1 cellular context compared by ENCODE assay signal in the genomic region with DNA sequence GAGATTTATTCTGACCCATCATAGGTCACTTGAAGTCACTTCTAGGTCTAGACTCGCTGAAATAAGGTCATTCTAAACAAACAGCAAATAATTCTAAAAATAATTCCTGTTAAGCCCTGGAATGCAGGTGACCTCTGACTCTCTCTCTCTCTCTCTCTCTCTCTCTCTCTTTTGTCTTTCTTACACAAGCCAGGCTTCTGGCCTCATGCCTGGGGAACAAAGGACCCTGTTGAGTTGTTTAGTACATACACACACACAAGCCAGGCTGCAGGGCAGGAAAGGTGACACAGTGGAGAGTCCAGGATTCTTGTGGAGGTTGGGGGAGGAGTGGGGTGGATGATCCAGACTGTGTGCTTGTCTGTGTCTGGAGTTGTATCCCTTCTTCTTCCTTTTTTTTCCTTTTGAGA.
TF ChIP-seq lines count a peak whose summit lies in the region.

No MANE protein-coding gene starts in this region.

TF ChIP-seq in HepG2, 621 proteins besides CTCF, POLR2A, EP300 and RAD21 (continued from another document and continues in another):
- TF ChIP-seq, protein P1, sequence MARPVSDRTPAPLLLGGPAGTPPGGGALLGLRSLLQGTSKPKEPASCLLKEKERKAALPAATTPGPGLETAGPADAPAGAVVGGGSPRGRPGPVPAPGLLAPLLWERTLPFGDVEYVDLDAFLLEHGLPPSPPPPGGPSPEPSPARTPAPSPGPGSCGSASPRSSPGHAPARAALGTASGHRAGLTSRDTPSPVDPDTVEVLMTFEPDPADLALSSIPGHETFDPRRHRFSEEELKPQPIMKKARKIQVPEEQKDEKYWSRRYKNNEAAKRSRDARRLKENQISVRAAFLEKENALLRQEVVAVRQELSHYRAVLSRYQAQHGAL (CRISPR knock-in tag; IDR thresholded peaks at IDR 0.05; ENCODE audit: not compliant biosample characterization): no peak
- no peak for TF ChIP-seq REL (CRISPR knock-in tag; conservative IDR thresholded peaks at IDR 0.05)
- no peak for TF ChIP-seq SRSF4 (IDR thresholded peaks at IDR 0.05; ENCODE audit: low read depth, low read length, poor library complexity, severe bottlenecking)
- no peak for TF ChIP-seq U2AF1 (optimal IDR thresholded peaks at IDR 0.05; ENCODE audit: low read depth, low read length)
- peak; percentile 20 for TF ChIP-seq ZNF781 (CRISPR knock-in tag; IDR thresholded peaks at IDR 0.05; ENCODE audit: borderline replicate concordance, not compliant biosample characterization)
- TF ChIP-seq, protein P2, sequence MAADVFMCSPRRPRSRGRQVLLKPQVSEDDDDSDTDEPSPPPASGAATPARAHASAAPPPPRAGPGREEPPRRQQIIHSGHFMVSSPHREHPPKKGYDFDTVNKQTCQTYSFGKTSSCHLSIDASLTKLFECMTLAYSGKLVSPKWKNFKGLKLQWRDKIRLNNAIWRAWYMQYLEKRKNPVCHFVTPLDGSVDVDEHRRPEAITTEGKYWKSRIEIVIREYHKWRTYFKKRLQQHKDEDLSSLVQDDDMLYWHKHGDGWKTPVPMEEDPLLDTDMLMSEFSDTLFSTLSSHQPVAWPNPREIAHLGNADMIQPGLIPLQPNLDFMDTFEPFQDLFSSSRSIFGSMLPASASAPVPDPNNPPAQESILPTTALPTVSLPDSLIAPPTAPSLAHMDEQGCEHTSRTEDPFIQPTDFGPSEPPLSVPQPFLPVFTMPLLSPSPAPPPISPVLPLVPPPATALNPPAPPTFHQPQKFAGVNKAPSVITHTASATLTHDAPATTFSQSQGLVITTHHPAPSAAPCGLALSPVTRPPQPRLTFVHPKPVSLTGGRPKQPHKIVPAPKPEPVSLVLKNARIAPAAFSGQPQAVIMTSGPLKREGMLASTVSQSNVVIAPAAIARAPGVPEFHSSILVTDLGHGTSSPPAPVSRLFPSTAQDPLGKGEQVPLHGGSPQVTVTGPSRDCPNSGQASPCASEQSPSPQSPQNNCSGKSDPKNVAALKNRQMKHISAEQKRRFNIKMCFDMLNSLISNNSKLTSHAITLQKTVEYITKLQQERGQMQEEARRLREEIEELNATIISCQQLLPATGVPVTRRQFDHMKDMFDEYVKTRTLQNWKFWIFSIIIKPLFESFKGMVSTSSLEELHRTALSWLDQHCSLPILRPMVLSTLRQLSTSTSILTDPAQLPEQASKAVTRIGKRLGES (CRISPR knock-in tag; IDR thresholded peaks at IDR 0.05; ENCODE audit: borderline replicate concordance): no peak
- peak; percentile 86; the same call in 1 of the 2 replicates for TF ChIP-seq ZBTB7B (CRISPR knock-in tag; IDR thresholded peaks at IDR 0.05)
- TF ChIP-seq MIER2 (CRISPR knock-in tag; IDR thresholded peaks at IDR 0.05): no peak
- no peak for TF ChIP-seq FLYWCH1 (CRISPR knock-in tag; IDR thresholded peaks at IDR 0.05)
- no peak for TF ChIP-seq GABPB1 (CRISPR knock-in tag; IDR thresholded peaks at IDR 0.05)
- no peak for TF ChIP-seq STAG1 (CRISPR knock-in tag; IDR thresholded peaks at IDR 0.05)
- TF ChIP-seq CAMTA2 (CRISPR knock-in tag; IDR thresholded peaks at IDR 0.05; ENCODE audit: borderline replicate concordance): no peak
- TF ChIP-seq CHCHD3 (CRISPR knock-in tag; IDR thresholded peaks at IDR 0.05): no peak
- TF ChIP-seq REXO4 (CRISPR knock-in tag; IDR thresholded peaks at IDR 0.05; ENCODE audit: borderline replicate concordance): no peak
- no peak for TF ChIP-seq ZNF768 (CRISPR knock-in tag; IDR thresholded peaks at IDR 0.05)
- no peak for TF ChIP-seq ARNT2 (CRISPR knock-in tag; IDR thresholded peaks at IDR 0.05; ENCODE audit: low read depth)
- peak; percentile 62; the same call in 1 of the 2 replicates for TF ChIP-seq ZNF33B (CRISPR knock-in tag; IDR thresholded peaks at IDR 0.05)
- peak; percentile 48; the same call in 1 of the 2 replicates for TF ChIP-seq ZFX (CRISPR knock-in tag; IDR thresholded peaks at IDR 0.05; ENCODE audit: low read depth)
- TF ChIP-seq ZBTB42 (CRISPR knock-in tag; IDR thresholded peaks at IDR 0.05): no peak
- TF ChIP-seq, protein P3, sequence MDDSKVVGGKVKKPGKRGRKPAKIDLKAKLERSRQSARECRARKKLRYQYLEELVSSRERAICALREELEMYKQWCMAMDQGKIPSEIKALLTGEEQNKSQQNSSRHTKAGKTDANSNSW (CRISPR knock-in tag; IDR thresholded peaks at IDR 0.05; ENCODE audit: borderline replicate concordance): no peak
- no peak for TF ChIP-seq NPAS2 (CRISPR knock-in tag; IDR thresholded peaks at IDR 0.05; ENCODE audit: borderline replicate concordance)
- TF ChIP-seq, protein P4, sequence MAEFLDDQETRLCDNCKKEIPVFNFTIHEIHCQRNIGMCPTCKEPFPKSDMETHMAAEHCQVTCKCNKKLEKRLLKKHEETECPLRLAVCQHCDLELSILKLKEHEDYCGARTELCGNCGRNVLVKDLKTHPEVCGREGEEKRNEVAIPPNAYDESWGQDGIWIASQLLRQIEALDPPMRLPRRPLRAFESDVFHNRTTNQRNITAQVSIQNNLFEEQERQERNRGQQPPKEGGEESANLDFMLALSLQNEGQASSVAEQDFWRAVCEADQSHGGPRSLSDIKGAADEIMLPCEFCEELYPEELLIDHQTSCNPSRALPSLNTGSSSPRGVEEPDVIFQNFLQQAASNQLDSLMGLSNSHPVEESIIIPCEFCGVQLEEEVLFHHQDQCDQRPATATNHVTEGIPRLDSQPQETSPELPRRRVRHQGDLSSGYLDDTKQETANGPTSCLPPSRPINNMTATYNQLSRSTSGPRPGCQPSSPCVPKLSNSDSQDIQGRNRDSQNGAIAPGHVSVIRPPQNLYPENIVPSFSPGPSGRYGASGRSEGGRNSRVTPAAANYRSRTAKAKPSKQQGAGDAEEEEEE (CRISPR knock-in tag; IDR thresholded peaks at IDR 0.05; ENCODE audit: borderline replicate concordance): no peak
- no peak for TF ChIP-seq SNRNP70 (IDR thresholded peaks at IDR 0.05; ENCODE audit: low read depth, low read length)
- no peak for TF ChIP-seq ZNF3 (CRISPR knock-in tag; IDR thresholded peaks at IDR 0.05)
- TF ChIP-seq, protein P5, sequence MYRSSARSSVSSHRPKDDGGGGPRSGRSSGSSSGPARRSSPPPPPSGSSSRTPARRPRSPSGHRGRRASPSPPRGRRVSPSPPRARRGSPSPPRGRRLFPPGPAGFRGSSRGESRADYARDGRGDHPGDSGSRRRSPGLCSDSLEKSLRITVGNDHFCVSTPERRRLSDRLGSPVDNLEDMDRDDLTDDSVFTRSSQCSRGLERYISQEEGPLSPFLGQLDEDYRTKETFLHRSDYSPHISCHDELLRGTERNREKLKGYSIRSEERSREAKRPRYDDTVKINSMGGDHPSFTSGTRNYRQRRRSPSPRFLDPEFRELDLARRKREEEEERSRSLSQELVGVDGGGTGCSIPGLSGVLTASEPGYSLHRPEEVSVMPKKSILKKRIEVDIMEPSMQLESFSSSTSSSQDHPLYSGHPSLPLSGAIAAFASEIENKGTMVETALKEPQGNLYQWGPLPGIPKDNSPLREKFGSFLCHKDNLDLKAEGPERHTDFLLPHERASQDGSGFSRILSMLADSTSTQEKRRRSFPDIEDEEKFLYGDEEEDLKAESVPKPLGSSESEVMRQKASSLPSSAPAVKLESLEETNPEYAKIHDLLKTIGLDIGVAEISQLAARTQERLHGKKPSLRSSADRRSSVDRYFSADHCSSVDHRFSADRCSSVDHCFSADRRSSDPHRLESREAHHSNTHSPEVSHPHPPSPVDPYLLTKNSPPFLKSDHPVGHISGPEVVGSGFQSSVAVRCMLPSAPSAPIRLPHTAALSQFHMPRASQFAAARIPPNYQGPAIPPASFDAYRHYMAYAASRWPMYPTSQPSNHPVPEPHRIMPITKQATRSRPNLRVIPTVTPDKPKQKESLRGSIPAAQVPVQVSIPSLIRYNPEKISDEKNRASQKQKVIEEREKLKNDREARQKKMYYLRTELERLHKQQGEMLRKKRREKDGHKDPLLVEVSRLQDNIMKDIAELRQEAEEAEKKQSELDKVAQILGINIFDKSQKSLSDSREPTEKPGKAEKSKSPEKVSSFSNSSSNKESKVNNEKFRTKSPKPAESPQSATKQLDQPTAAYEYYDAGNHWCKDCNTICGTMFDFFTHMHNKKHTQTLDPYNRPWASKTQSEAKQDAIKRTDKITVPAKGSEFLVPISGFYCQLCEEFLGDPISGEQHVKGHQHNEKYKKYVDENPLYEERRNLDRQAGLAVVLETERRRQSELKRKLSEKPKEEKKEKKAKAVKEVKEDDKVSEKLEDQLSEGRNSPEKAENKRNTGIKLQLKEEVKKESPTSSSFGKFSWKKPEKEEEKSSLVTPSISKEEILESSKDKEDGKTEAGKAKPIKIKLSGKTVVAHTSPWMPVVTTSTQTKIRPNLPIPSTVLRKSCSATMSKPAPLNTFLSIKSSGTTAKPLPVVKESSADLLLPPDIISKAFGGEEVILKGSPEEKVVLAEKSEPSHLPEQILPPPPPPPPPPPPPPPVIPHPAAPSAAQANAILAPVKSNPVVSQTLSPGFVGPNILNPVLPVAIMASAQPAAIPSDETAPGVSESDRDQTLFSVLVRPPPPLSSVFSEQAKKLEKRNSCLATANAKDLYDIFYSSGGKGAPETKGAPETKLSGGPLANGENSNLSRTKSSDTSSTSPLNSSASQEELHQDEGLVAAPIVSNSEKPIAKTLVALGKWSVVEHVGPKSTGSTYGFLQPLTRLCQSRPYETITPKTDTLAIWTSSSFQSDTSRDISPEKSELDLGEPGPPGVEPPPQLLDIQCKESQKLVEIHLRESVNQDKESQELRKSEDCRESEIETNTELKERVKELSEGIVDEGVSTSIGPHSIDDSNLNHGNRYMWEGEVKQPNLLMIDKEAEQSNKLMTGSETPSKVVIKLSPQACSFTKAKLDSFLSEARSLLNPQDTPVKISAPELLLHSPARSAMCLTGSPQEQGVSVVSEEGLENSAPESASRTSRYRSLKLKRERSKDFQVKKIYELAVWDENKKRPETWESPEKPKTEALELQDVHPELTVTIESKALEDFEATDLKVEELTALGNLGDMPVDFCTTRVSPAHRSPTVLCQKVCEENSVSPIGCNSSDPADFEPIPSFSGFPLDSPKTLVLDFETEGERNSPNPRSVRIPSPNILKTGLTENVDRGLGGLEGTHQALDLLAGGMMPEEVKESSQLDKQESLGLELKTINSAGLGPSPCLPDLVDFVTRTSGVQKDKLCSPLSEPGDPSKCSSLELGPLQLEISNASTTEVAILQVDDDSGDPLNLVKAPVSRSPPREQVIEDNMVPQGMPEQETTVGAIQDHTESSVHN (CRISPR knock-in tag; IDR thresholded peaks at IDR 0.05): no peak
- TF ChIP-seq TBX2 (CRISPR knock-in tag; IDR thresholded peaks at IDR 0.05; ENCODE audit: borderline replicate concordance): peak; percentile 93
- no peak for TF ChIP-seq SP2 (CRISPR knock-in tag; IDR thresholded peaks at IDR 0.05)
- TF ChIP-seq, protein P6, sequence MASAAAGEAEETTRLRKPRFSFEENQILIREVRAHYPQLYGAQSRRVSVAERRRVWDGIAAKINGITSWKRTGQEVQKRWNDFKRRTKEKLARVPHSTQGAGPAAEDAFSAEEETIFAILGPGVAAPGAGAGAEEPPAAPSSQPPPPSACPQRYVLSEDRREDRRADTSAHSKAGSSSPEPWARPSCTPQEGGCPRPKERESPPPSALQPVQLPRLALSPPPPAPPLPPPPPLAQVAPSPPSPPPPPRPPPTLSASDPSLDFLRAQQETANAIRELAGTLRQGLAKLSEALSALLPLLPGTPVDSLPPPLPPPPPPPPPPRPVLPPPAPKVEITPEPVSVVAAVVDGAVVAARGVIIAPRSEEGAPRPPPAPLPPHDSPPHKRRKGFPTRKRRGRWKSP (CRISPR knock-in tag; IDR thresholded peaks at IDR 0.05): peak; percentile 69; the same call in 1 of the 2 replicates
- TF ChIP-seq ISL2 (CRISPR knock-in tag; IDR thresholded peaks at IDR 0.05): peak; percentile 86
- peak; percentile 44; the same call in 1 of the 2 replicates for TF ChIP-seq POGZ (CRISPR knock-in tag; IDR thresholded peaks at IDR 0.05)
- TF ChIP-seq, protein P7, sequence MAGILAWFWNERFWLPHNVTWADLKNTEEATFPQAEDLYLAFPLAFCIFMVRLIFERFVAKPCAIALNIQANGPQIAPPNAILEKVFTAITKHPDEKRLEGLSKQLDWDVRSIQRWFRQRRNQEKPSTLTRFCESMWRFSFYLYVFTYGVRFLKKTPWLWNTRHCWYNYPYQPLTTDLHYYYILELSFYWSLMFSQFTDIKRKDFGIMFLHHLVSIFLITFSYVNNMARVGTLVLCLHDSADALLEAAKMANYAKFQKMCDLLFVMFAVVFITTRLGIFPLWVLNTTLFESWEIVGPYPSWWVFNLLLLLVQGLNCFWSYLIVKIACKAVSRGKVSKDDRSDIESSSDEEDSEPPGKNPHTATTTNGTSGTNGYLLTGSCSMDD (CRISPR knock-in tag; IDR thresholded peaks at IDR 0.05): no peak
- TF ChIP-seq ZNF878 (CRISPR knock-in tag; IDR thresholded peaks at IDR 0.05): peak; percentile 65; the same call in 1 of the 2 replicates
- TF ChIP-seq, protein P8, sequence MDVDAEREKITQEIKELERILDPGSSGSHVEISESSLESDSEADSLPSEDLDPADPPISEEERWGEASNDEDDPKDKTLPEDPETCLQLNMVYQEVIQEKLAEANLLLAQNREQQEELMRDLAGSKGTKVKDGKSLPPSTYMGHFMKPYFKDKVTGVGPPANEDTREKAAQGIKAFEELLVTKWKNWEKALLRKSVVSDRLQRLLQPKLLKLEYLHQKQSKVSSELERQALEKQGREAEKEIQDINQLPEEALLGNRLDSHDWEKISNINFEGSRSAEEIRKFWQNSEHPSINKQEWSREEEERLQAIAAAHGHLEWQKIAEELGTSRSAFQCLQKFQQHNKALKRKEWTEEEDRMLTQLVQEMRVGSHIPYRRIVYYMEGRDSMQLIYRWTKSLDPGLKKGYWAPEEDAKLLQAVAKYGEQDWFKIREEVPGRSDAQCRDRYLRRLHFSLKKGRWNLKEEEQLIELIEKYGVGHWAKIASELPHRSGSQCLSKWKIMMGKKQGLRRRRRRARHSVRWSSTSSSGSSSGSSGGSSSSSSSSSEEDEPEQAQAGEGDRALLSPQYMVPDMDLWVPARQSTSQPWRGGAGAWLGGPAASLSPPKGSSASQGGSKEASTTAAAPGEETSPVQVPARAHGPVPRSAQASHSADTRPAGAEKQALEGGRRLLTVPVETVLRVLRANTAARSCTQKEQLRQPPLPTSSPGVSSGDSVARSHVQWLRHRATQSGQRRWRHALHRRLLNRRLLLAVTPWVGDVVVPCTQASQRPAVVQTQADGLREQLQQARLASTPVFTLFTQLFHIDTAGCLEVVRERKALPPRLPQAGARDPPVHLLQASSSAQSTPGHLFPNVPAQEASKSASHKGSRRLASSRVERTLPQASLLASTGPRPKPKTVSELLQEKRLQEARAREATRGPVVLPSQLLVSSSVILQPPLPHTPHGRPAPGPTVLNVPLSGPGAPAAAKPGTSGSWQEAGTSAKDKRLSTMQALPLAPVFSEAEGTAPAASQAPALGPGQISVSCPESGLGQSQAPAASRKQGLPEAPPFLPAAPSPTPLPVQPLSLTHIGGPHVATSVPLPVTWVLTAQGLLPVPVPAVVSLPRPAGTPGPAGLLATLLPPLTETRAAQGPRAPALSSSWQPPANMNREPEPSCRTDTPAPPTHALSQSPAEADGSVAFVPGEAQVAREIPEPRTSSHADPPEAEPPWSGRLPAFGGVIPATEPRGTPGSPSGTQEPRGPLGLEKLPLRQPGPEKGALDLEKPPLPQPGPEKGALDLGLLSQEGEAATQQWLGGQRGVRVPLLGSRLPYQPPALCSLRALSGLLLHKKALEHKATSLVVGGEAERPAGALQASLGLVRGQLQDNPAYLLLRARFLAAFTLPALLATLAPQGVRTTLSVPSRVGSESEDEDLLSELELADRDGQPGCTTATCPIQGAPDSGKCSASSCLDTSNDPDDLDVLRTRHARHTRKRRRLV (CRISPR knock-in tag; IDR thresholded peaks at IDR 0.05): no peak
